Comparison of ENCODE assay signal across 8 cellular contexts in genomic region chr10:28250782-28251181, GRCh38. TPM values are rescaled to one million over a fixed set of nuclear protein-coding genes. Genes with fewer than 3 reads are reported as not detected.
DNase-seq lines count a peak whose midpoint lies in the region; ATAC-seq and TF ChIP-seq lines count a peak whose summit lies in the region.

No MANE protein-coding gene starts in this region.

- no peaks in the 10 kb centered on the region for H3F3A ChIP-seq in MM.1S (ENCODE audit: insufficient read depth, low read length)

- H3K9me3 ChIP-seq in DND-41 (ENCODE audit: insufficient read depth, low read length, severe bottlenecking) (no peaks in the 10 kb centered on the region), MM.1S (replicated peaks; ENCODE audit: insufficient read depth, low read length) (no peaks in the 10 kb centered on the region), neutrophil (no peaks in the 10 kb centered on the region)

- H3K27me3 Mint-ChIP-seq in effector memory CD8-positive, alpha-beta T cell = no peaks in the 10 kb centered on the region

- no peak overlapping the region for H3K27ac Mint-ChIP-seq in effector memory CD8-positive, alpha-beta T cell

- H3K79me2 ChIP-seq in DND-41 (ENCODE audit: insufficient read depth, low read length) (no peaks in the 10 kb centered on the region), MM.1S (ENCODE audit: low read length) (no peaks in the 10 kb centered on the region)

- H3K9ac ChIP-seq in DND-41 (ENCODE audit: low read depth, low read length) (no peak overlapping the region), MM.1S (ENCODE audit: low read length) (no peak overlapping the region)

- H3K27ac ChIP-seq in DND-41 (ENCODE audit: low read length) = no peak overlapping the region
- no peak overlapping the region for H3K27ac ChIP-seq in MM.1S (ENCODE audit: low read length)
- no peak overlapping the region for H3K27ac ChIP-seq in neutrophil

- no peak overlapping the region for H3K4me3 Mint-ChIP-seq in effector memory CD8-positive, alpha-beta T cell

- no peaks in the 10 kb centered on the region for H4K20me1 ChIP-seq in DND-41 (ENCODE audit: insufficient read depth, low read length)
- H4K20me1 ChIP-seq in MM.1S (ENCODE audit: insufficient read depth, low read length) = no peaks in the 10 kb centered on the region

- no peaks in the 10 kb centered on the region for H3K36me3 Mint-ChIP-seq in effector memory CD8-positive, alpha-beta T cell (ENCODE audit: insufficient read depth)

- TF ChIP-seq CTCF in DND-41 (IDR thresholded peaks at IDR 0.05; ENCODE audit: borderline replicate concordance, extremely low read depth, low read length, poor library complexity, severe bottlenecking) (peak; percentile 62), MM.1S (IDR thresholded peaks at IDR 0.05; ENCODE audit: low read length) (peak; percentile 47), neutrophil (IDR thresholded peaks at IDR 0.05) (peak; percentile 24)

- H3K4me1 Mint-ChIP-seq in effector memory CD8-positive, alpha-beta T cell (ENCODE audit: low read depth in 2 of 2) = peaks cover 4 to 15% of the 10 kb centered on the region in 2 donors

- H3K27me3 ChIP-seq in DND-41 (ENCODE audit: insufficient read depth, low read length, poor library complexity) = peaks cover 9% of the 10 kb centered on the region
- no peaks in the 10 kb centered on the region for H3K27me3 ChIP-seq in MM.1S (replicated peaks; ENCODE audit: insufficient read depth, low read length)
- no peaks in the 10 kb centered on the region for H3K27me3 ChIP-seq in neutrophil

- H3K36me3 ChIP-seq in DND-41 (ENCODE audit: insufficient read depth, low read length) (no peaks in the 10 kb centered on the region), MM.1S (replicated peaks; ENCODE audit: insufficient read depth, low read length) (no peaks in the 10 kb centered on the region), neutrophil (no peaks in the 10 kb centered on the region)

- no peak overlapping the region for H2AFZ ChIP-seq in DND-41 (ENCODE audit: low read depth, low read length)
- H2AFZ ChIP-seq in MM.1S (ENCODE audit: low read length) = no peak overlapping the region

- ATAC-seq in DND-41 (ENCODE audit: insufficient read depth, low read depth) = no peak
- ATAC-seq in effector memory CD8-positive, alpha-beta T cell (replicated peaks) = peak; percentile 21
- no peak for ATAC-seq in GM19328 (IDR thresholded peaks at IDR 0.05; ENCODE audit: unreplicated experiment)
- ATAC-seq in HG03108 (IDR thresholded peaks at IDR 0.05; ENCODE audit: unreplicated experiment) = no peak

- H3K4me1 ChIP-seq in DND-41 (ENCODE audit: insufficient read depth, low read length) = no peaks in the 10 kb centered on the region
- H3K4me1 ChIP-seq in MM.1S (ENCODE audit: low read length) = no peaks in the 10 kb centered on the region
- peaks cover 50 to 74% of the 10 kb centered on the region in 2 experiments for H3K4me1 ChIP-seq in neutrophil (ENCODE audit: control insufficient read depth in 1 of 2, insufficient read depth in 1 of 2, low read depth in 1 of 2, low read length in 1 of 2)

- no peak overlapping the region for H3K4me2 ChIP-seq in DND-41 (ENCODE audit: insufficient read depth, low read length)
- no peak overlapping the region for H3K4me2 ChIP-seq in MM.1S (ENCODE audit: low read depth, low read length)

- H3K4me3 ChIP-seq in DND-41 (ENCODE audit: low read depth in 1 of 2, low read length in 2 of 2) (no peak overlapping the region), MM.1S (ENCODE audit: low read length) (no peak overlapping the region), neutrophil (ENCODE audit: low read depth in 1 of 2, low read length in 1 of 2) (no peak overlapping the region)

- DNase-seq in DND-41 (no peak), MM.1S (peak; percentile 40), NCI-H524 treated with DMSO at 0.1 percent for 48 hours (lab: John Stamatoyannopoulos, UW) (no peak), ureter (ENCODE audit: low spot score) (no peak)
- DNase-seq in effector memory CD8-positive, alpha-beta T cell = no peak

- no peaks in the 10 kb centered on the region for H3K9me3 Mint-ChIP-seq in effector memory CD8-positive, alpha-beta T cell

- H3K9me2 ChIP-seq in MM.1S (replicated peaks; ENCODE audit: insufficient read depth, low read length) = no peaks in the 10 kb centered on the region

RNA-seq across cellular contexts. Expression of gene MPP7, which starts 52.1 kb away (rescaled TPM):
- total RNA-seq in ureter = 35.8 TPM
